ENCODE assay signal across 12 cellular contexts in genomic region chr12:104748790-104749189, GRCh38.
A peak's percentile ranks its signal among the peaks of the same experiment; 100 is the strongest.
DNase-seq lines count a peak whose midpoint lies in the region; ATAC-seq and TF ChIP-seq lines count a peak whose summit lies in the region.
"Had no signal": no experiment of that assay in that cellular context is flagged by ENCODE, and none has a peak within 500 bp of the region (broad histone marks: within the 10 kb centered on the region; RNA-seq: fewer than 3 reads in every experiment).

No MANE protein-coding gene starts in this region.

- no peak for DNase-seq in T-helper 1 cell
- DNase-seq in central memory CD8-positive, alpha-beta T cell (ENCODE audit: low spot score in 2 of 2), result no peak
- peak; percentile 59 for DNase-seq in kidney tubule cell (ENCODE audit: low spot score)
- peak; percentile 30 for DNase-seq in transverse colon
- no peak for DNase-seq in neuronal stem cell (ENCODE audit: low spot score)
- DNase-seq in ureter (ENCODE audit: low spot score), result no peak
- DNase-seq: 8988T; activated T-cell treated with anti-CD3 and anti-CD28 coated beads, Interleukin-2, amount 50 U/mL, for 48 hours; OCI-M1 had no signal

- no peak overlapping the region for H3K4me3 Mint-ChIP-seq in T-helper 1 cell treated with Interleukin-12 subunit alpha and Interleukin-12 subunit beta and Interleukin-4 antibody, amounts not matched to agents 30 μg/mL and 1 μg/mL, for 36 hours
- no peak overlapping the region for H3K4me3 Mint-ChIP-seq in central memory CD8-positive, alpha-beta T cell
- H3K4me3 Mint-ChIP-seq: stimulated activated naive CD8-positive, alpha-beta T cell treated with anti-CD3 and anti-CD28 coated beads, Interleukin-15, Interleukin-2, amounts not matched to agents 100 ng/mL and 50 ng/mL, for 24 hours had no signal

- H2AFZ ChIP-seq in neuronal stem cell (ENCODE audit: low read length), result no peak overlapping the region

- H3K14ac ChIP-seq in neuronal stem cell (ENCODE audit: low read length), result no peak overlapping the region

- H3K27me3 ChIP-seq in transverse colon, result no peaks in the 10 kb centered on the region
- no peaks in the 10 kb centered on the region for H3K27me3 ChIP-seq in neuronal stem cell (ENCODE audit: control insufficient read depth in 3 of 3, insufficient read depth in 3 of 3, low read depth in 1 of 3, low read length in 3 of 3)

- no peak overlapping the region for H2BK5ac ChIP-seq in neuronal stem cell (ENCODE audit: low read length)

- peaks cover 65% of the 10 kb centered on the region for H3K4me1 Mint-ChIP-seq in T-helper 1 cell treated with Interleukin-12 subunit alpha and Interleukin-12 subunit beta and Interleukin-4 antibody, amounts not matched to agents 30 μg/mL and 1 μg/mL, for 36 hours (ENCODE audit: low read depth)
- peaks cover 80% of the 10 kb centered on the region for H3K4me1 Mint-ChIP-seq in central memory CD8-positive, alpha-beta T cell

- H2BK12ac ChIP-seq in neuronal stem cell (ENCODE audit: low read length), result no peak overlapping the region

- H3K23ac ChIP-seq in neuronal stem cell (ENCODE audit: low read depth, low read length, poor library complexity), result no peak overlapping the region

- H3K4me3 ChIP-seq in transverse colon (no peak overlapping the region), neuronal stem cell (ENCODE audit: low read length in 2 of 2) (no peak overlapping the region)

- TF ChIP-seq EP300 in transverse colon (IDR thresholded peaks at IDR 0.05; ENCODE audit: low read depth), result no peak

- H3K27ac Mint-ChIP-seq in T-helper 1 cell treated with Interleukin-12 subunit alpha and Interleukin-12 subunit beta and Interleukin-4 antibody, amounts not matched to agents 30 μg/mL and 1 μg/mL, for 36 hours, result peak overlapping the region; percentile 69
- peak overlapping the region; percentile 76 for H3K27ac Mint-ChIP-seq in central memory CD8-positive, alpha-beta T cell (ENCODE audit: low read depth)
- H3K27ac Mint-ChIP-seq: stimulated activated naive CD8-positive, alpha-beta T cell treated with anti-CD3 and anti-CD28 coated beads, Interleukin-15, Interleukin-2, amounts not matched to agents 100 ng/mL and 50 ng/mL, for 24 hours had no signal

- no peaks in the 10 kb centered on the region for H3K9me3 Mint-ChIP-seq in T-helper 1 cell treated with Interleukin-12 subunit alpha and Interleukin-12 subunit beta and Interleukin-4 antibody, amounts not matched to agents 30 μg/mL and 1 μg/mL, for 36 hours
- H3K9me3 Mint-ChIP-seq in central memory CD8-positive, alpha-beta T cell, result no peaks in the 10 kb centered on the region
- H3K9me3 Mint-ChIP-seq: stimulated activated naive CD8-positive, alpha-beta T cell treated with anti-CD3 and anti-CD28 coated beads, Interleukin-15, Interleukin-2, amounts not matched to agents 100 ng/mL and 50 ng/mL, for 24 hours had no signal

- no peaks in the 10 kb centered on the region for H3K27me3 Mint-ChIP-seq in T-helper 1 cell treated with Interleukin-12 subunit alpha and Interleukin-12 subunit beta and Interleukin-4 antibody, amounts not matched to agents 30 μg/mL and 1 μg/mL, for 36 hours (ENCODE audit: low read depth)
- H3K27me3 Mint-ChIP-seq in central memory CD8-positive, alpha-beta T cell, result no peaks in the 10 kb centered on the region
- H3K27me3 Mint-ChIP-seq: stimulated activated naive CD8-positive, alpha-beta T cell treated with anti-CD3 and anti-CD28 coated beads, Interleukin-15, Interleukin-2, amounts not matched to agents 100 ng/mL and 50 ng/mL, for 24 hours had no signal

- TF ChIP-seq CTCF in transverse colon (IDR thresholded peaks at IDR 0.05), result no peak

- TF ChIP-seq POLR2A in transverse colon (IDR thresholded peaks at IDR 0.05) (no peak), GM18505 (IDR thresholded peaks at IDR 0.05; ENCODE audit: borderline replicate concordance, extremely low read depth, insufficient read depth, insufficient read length) (no peak)

- no peak overlapping the region for H2BK15ac ChIP-seq in neuronal stem cell (ENCODE audit: low read length)

- peaks cover 19% of the 10 kb centered on the region for H3K36me3 Mint-ChIP-seq in T-helper 1 cell treated with Interleukin-12 subunit alpha and Interleukin-12 subunit beta and Interleukin-4 antibody, amounts not matched to agents 30 μg/mL and 1 μg/mL, for 36 hours (ENCODE audit: low read depth)
- peaks cover 6% of the 10 kb centered on the region for H3K36me3 Mint-ChIP-seq in central memory CD8-positive, alpha-beta T cell (ENCODE audit: insufficient read depth)

- no peak overlapping the region for H3K4ac ChIP-seq in neuronal stem cell (ENCODE audit: low read length)

- H3K4me2 ChIP-seq in neuronal stem cell (ENCODE audit: insufficient read depth, low read length, poor library complexity, severe bottlenecking), result no peak overlapping the region

- H2BK120ac ChIP-seq in neuronal stem cell (ENCODE audit: low read depth, low read length), result no peak overlapping the region

- in situ Hi-C loops in transverse colon (cut with MboI; ENCODE audit: low pct_ligation_motif_present in 1 of 4, low pct_unique_long_range_greater_than_20kb in 1 of 4, low sequenced_read_pairs in 3 of 4), result no loop called here

- ATAC-seq in central memory CD8-positive, alpha-beta T cell (replicated peaks; ENCODE audit: extremely low read depth, poor library complexity, severe bottlenecking), result no peak
- no peak for ATAC-seq in GM18505 (IDR thresholded peaks at IDR 0.05; ENCODE audit: unreplicated experiment)

- no peak overlapping the region for H2AK5ac ChIP-seq in neuronal stem cell (ENCODE audit: low read depth, low read length)

- H3K9me3 ChIP-seq in transverse colon (no peaks in the 10 kb centered on the region), neuronal stem cell (replicated peaks in 1 of 2; ENCODE audit: control insufficient read depth in 2 of 2, insufficient read depth in 1 of 2, low read depth in 1 of 2, low read length in 2 of 2) (no peaks in the 10 kb centered on the region)

- H3K18ac ChIP-seq in neuronal stem cell (ENCODE audit: low read length), result no peak overlapping the region

- intact Hi-C loops in transverse colon (cut with DNase I; ENCODE audit: low total_unique reads), result no loop called here

- WGBS in transverse colon (ENCODE audit: low coverage in 1 of 2), 2 donors, result 61% methylated on average over 5 of the region's 5 CpGs; no CpG with 5 or more reads in 1 of the 2 donors
- WGBS in neuronal stem cell (ENCODE audit: extremely low coverage in 2 of 2, insufficient read length in 2 of 2, insufficient replicate concordance in 1 of 2), 2 donors, result no CpG with 5 or more reads among the region's 5 CpGs

- H3K79me1 ChIP-seq in neuronal stem cell (ENCODE audit: low read depth, low read length), result no peaks in the 10 kb centered on the region

- H3K36me3 ChIP-seq in transverse colon, result no peaks in the 10 kb centered on the region
- H3K36me3 ChIP-seq in neuronal stem cell (replicated peaks in 1 of 2; ENCODE audit: control insufficient read depth in 2 of 2, insufficient read depth in 2 of 2, low read length in 2 of 2), result no peaks in the 10 kb centered on the region

- no peak overlapping the region for H3K9ac ChIP-seq in neuronal stem cell (ENCODE audit: low read depth, low read length, poor library complexity)

- no peak overlapping the region for H4K91ac ChIP-seq in neuronal stem cell (ENCODE audit: low read depth, low read length, poor library complexity)

- H4K8ac ChIP-seq in neuronal stem cell (ENCODE audit: low read depth, low read length), result no peak overlapping the region

- H3K4me1 ChIP-seq in transverse colon (peaks cover 0 to 28% (median 1%) of the 10 kb centered on the region in 4 donors), neuronal stem cell (ENCODE audit: control insufficient read depth in 2 of 2, insufficient read depth in 1 of 2, low read depth in 1 of 2, low read length in 2 of 2) (peaks cover 4 to 11% of the 10 kb centered on the region in 2 donors)

- H3K27ac ChIP-seq in transverse colon, result peak overlapping the region; percentile 40 to 59 (median 52)
- H3K27ac ChIP-seq in neuronal stem cell (replicated peaks; ENCODE audit: low read length), result no peak overlapping the region

Comparison
In these comparisons a context has a peak if more than half of its experiments do, and no peak if none do; other contexts are left out.
1. DNase-seq: peak in kidney tubule cell (single experiment) and transverse colon (single experiment); none in T-helper 1 cell (0 of 5), central memory CD8-positive, alpha-beta T cell (0 of 2), neuronal stem cell (single experiment) and ureter (single experiment).